Comparison of ENCODE assay signal across 12 cellular contexts in the genomic region with DNA sequence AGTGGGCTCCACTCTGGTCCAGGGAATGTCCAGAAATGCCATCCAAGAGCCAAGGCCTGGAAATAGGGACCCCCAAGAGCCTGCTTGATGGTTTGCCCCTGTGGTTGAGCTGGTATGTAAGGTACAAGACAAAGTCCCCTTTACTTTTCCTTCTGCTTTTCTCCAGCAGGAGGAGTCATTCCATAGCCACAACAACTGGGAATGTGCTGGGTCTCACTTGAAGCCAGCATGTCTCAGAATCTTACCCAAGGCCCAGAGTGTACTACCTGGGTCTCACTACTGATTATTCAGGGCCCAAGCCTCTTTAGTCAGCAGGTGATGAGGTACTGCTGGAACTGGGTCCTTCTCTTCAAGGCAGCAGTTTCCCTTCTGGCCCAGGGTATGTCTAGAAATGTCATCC.
DNase-seq lines count a peak whose midpoint lies in the region; ATAC-seq and TF ChIP-seq lines count a peak whose summit lies in the region.
"Had no signal": no experiment of that assay in that cellular context is flagged by ENCODE, and none has a peak within 500 bp of the region (broad histone marks: within the 10 kb centered on the region; RNA-seq: fewer than 3 reads in every experiment).

No MANE protein-coding gene starts in this region.

- no peak overlapping the region for H3K9ac ChIP-seq in DND-41 (ENCODE audit: low read depth, low read length)
- H3K9ac ChIP-seq: parathyroid adenoma had no signal

- DNase-seq in DND-41 (no peak), NCI-H460 (ENCODE audit: extremely low read depth, low read depth) (peak; percentile 58), erythroblast (lab: John Stamatoyannopoulos, UW) (peak; percentile 30 to 54), mucosa of descending colon (peak in 1 of 3 donors; percentile 55), AG08396 (ENCODE audit: low spot score) (no peak), SKM-1 (lab: John Stamatoyannopoulos, UW; ENCODE audit: unreplicated experiment) (no peak), SHP77 (lab: John Stamatoyannopoulos, UW) (no peak)
- DNase-seq: activated T-cell treated with anti-CD3 and anti-CD28 coated beads, Interleukin-2, amount 50 U/mL, for 24 hours; stimulated activated naive CD4-positive, alpha-beta T cell had no signal

- H3K27me3 ChIP-seq in DND-41 (ENCODE audit: insufficient read depth, low read length, poor library complexity), result no peaks in the 10 kb centered on the region

- H3K36me3 ChIP-seq in DND-41 (ENCODE audit: insufficient read depth, low read length), result no peaks in the 10 kb centered on the region
- no peaks in the 10 kb centered on the region for H3K36me3 ChIP-seq in mucosa of descending colon (ENCODE audit: low read depth)
- H3K36me3 ChIP-seq: HAP-1 had no signal

- ATAC-seq in DND-41 (ENCODE audit: insufficient read depth, low read depth) (no peak), mucosa of descending colon (peak; percentile 83), GM21786 (IDR thresholded peaks at IDR 0.05; ENCODE audit: unreplicated experiment) (no peak)

- H3K9me3 ChIP-seq in DND-41 (ENCODE audit: insufficient read depth, low read length, severe bottlenecking) (no peaks in the 10 kb centered on the region), mucosa of descending colon (no peaks in the 10 kb centered on the region)

- no peak overlapping the region for H3K4me2 ChIP-seq in DND-41 (ENCODE audit: insufficient read depth, low read length)

- H3K4me1 ChIP-seq in DND-41 (ENCODE audit: insufficient read depth, low read length) (no peaks in the 10 kb centered on the region), mucosa of descending colon (ENCODE audit: low read depth) (no peaks in the 10 kb centered on the region)
- H3K4me1 ChIP-seq: HAP-1, parathyroid adenoma had no signal

- no peak overlapping the region for H3K27ac ChIP-seq in DND-41 (ENCODE audit: low read length)
- H3K27ac ChIP-seq: parathyroid adenoma had no signal

- no peak overlapping the region for H2AFZ ChIP-seq in DND-41 (ENCODE audit: low read depth, low read length)
- H2AFZ ChIP-seq: parathyroid adenoma had no signal

- H3K4me3 ChIP-seq in DND-41 (ENCODE audit: low read depth in 1 of 2, low read length in 2 of 2), result no peak overlapping the region
- H3K4me3 ChIP-seq in mucosa of descending colon, result no peak overlapping the region
- H3K4me3 ChIP-seq: HAP-1 had no signal

- H3K79me2 ChIP-seq in DND-41 (ENCODE audit: insufficient read depth, low read length), result no peaks in the 10 kb centered on the region
- H3K79me2 ChIP-seq: parathyroid adenoma had no signal

- TF ChIP-seq CTCF in DND-41 (IDR thresholded peaks at IDR 0.05; ENCODE audit: borderline replicate concordance, extremely low read depth, low read length, poor library complexity, severe bottlenecking), result peak; percentile 11
- TF ChIP-seq CTCF in mucosa of descending colon (IDR thresholded peaks at IDR 0.05), result peak; percentile 30

- TF ChIP-seq POLR2A in erythroblast (IDR thresholded peaks at IDR 0.05; ENCODE audit: low read length), result no peak

- H4K20me1 ChIP-seq in DND-41 (ENCODE audit: insufficient read depth, low read length), result no peaks in the 10 kb centered on the region

- intact Hi-C loops in mucosa of descending colon (cut with DNase I, micrococcal nuclease), result no loop called here

Comparison
In these comparisons a context has a peak if more than half of its experiments do, and no peak if none do; other contexts are left out.
1. DNase-seq: peak in NCI-H460 (single experiment) and erythroblast (2 of 2); none in DND-41 (single experiment), AG08396 (single experiment), SKM-1 (single experiment) and SHP77 (0 of 2).